In the genomic region with DNA sequence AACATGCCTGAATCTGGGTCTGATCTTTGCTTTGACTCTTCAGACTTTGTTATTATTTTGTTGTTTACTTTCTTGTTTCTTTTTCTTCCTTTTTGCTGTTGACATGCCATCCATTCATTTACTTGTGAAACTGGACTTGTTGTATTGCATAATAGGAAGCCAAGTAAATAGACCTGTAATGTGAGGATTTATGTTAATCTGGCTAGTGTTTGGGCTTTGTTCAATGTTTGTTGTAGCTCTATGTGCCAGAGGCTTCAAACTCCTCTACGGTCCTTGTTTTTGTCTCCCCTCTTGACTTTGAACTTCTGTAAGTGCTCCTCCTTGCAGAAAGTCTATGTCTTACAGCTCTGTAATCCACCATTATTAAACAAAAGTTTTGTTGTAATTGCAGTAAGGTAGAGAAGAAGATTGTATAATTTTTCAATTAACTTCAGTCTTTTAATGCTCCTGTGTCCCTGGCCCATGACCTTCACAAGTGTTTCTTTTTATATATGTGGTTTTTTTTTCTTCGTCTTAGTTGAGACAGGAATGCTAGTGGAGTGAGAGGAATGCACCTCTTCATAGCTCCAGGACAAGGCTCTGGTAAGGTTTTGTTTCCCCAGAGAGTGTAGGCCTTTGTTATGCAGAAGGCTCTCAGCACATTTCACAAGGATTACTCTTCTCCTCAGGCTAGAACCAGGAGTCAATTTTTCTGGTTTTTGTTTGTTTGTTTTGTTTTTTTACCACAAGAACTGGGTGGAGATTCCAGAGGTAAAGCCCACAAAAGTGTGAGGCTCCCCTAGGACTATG, we compare ENCODE assay signal across 13 cellular contexts.
A peak's percentile ranks its signal among the peaks of the same experiment; 100 is the strongest.
DNase-seq lines count a peak whose midpoint lies in the region; ATAC-seq and TF ChIP-seq lines count a peak whose summit lies in the region.
"Had no signal": no experiment of that assay in that cellular context is flagged by ENCODE, and none has a peak within 500 bp of the region (broad histone marks: within the 10 kb centered on the region; RNA-seq: fewer than 3 reads in every experiment).

No MANE protein-coding gene starts in this region.

- peaks cover 3% of the 10 kb centered on the region for H3K9me3 Mint-ChIP-seq in activated CD8-positive, alpha-beta memory T cell treated with anti-CD3 and anti-CD28 coated beads, Interleukin-2, amount 10 ng/mL, durations not matched to agents 7 days and 5 days (ENCODE audit: low read depth)

- H3K27ac Mint-ChIP-seq in activated CD8-positive, alpha-beta memory T cell treated with anti-CD3 and anti-CD28 coated beads, Interleukin-2, amount 10 ng/mL, durations not matched to agents 7 days and 5 days: no peak overlapping the region
- H3K27ac Mint-ChIP-seq: activated naive CD8-positive, alpha-beta T cell treated with anti-CD3 and anti-CD28 coated beads, Interleukin-2, amount 10 ng/mL, durations not matched to agents 7 days and 5 days had no signal

- intact Hi-C loops in right lobe of liver (cut with DNase I): no loop called here
- intact Hi-C loops in testis (cut with DNase I; ENCODE audit: low total_unique reads): no loop called here

- no peak for TF ChIP-seq POLR2A in right lobe of liver (IDR thresholded peaks at IDR 0.05)
- no peak for TF ChIP-seq POLR2A in testis (IDR thresholded peaks at IDR 0.05)

- DNase-seq in AG09309 (ENCODE audit: low read depth) (peak; percentile 95), NCI-H226 (peak; percentile 40), epidermal melanocyte (ENCODE audit: insufficient read length, low spot score) (peak; percentile 19), right lobe of liver (no peak), testis (no peak), superior temporal gyrus (ENCODE audit: extremely low spot score) (no peak)
- no peak for DNase-seq in activated CD8-positive, alpha-beta memory T cell treated with anti-CD3 and anti-CD28 coated beads, Interleukin-2, amount 10 ng/mL, durations not matched to agents 7 days and 5 days
- DNase-seq: activated CD4-positive, alpha-beta T cell treated with anti-CD3 and anti-CD28 coated beads, Interleukin-2, amount 50 U/mL, for 4 hours; activated naive CD8-positive, alpha-beta T cell treated with anti-CD3 and anti-CD28 coated beads, Interleukin-2, amount 10 ng/mL, durations not matched to agents 7 days and 5 days; C1 segment of cervical spinal cord; SIG-M5; stimulated activated naive CD4-positive, alpha-beta T cell had no signal

- H3K4me1 ChIP-seq in right lobe of liver: peaks cover 0 to 4% (median 0%) of the 10 kb centered on the region in 4 donors
- H3K4me1 ChIP-seq in testis: peaks cover 9% of the 10 kb centered on the region

- H3K27me3 Mint-ChIP-seq in activated CD8-positive, alpha-beta memory T cell treated with anti-CD3 and anti-CD28 coated beads, Interleukin-2, amount 10 ng/mL, durations not matched to agents 7 days and 5 days: no peaks in the 10 kb centered on the region

- WGBS in right lobe of liver (ENCODE audit: insufficient coverage, low coverage, low lambda C conversion rate, missing lambda C conversion rate): 55% methylated on average over 2 of the region's 2 CpGs
- WGBS in testis, 2 donors: 47 to 54% methylated on average over 2 of the region's 2 CpGs

- H3K4me3 ChIP-seq in AG09309 (ENCODE audit: control insufficient read depth, low read depth, low read length): no peak overlapping the region
- no peak overlapping the region for H3K4me3 ChIP-seq in right lobe of liver
- no peak overlapping the region for H3K4me3 ChIP-seq in testis

- H3K36me3 Mint-ChIP-seq in activated CD8-positive, alpha-beta memory T cell treated with anti-CD3 and anti-CD28 coated beads, Interleukin-2, amount 10 ng/mL, durations not matched to agents 7 days and 5 days: no peaks in the 10 kb centered on the region
- H3K36me3 Mint-ChIP-seq: activated naive CD8-positive, alpha-beta T cell treated with anti-CD3 and anti-CD28 coated beads, Interleukin-2, amount 10 ng/mL, durations not matched to agents 7 days and 5 days had no signal

- TF ChIP-seq CTCF in AG09309 (IDR thresholded peaks at IDR 0.05; ENCODE audit: control insufficient read depth, insufficient read depth, low read depth, low read length, missing control alignments) (no peak), right lobe of liver (IDR thresholded peaks at IDR 0.05) (no peak), testis (IDR thresholded peaks at IDR 0.05) (no peak)

- H3K27ac ChIP-seq in right lobe of liver (no peak overlapping the region), testis (no peak overlapping the region)

- no peaks in the 10 kb centered on the region for H3K36me3 ChIP-seq in right lobe of liver
- H3K36me3 ChIP-seq in testis (ENCODE audit: low read depth, missing control alignments): no peaks in the 10 kb centered on the region

- no peak overlapping the region for H3K4me3 Mint-ChIP-seq in activated CD8-positive, alpha-beta memory T cell treated with anti-CD3 and anti-CD28 coated beads, Interleukin-2, amount 10 ng/mL, durations not matched to agents 7 days and 5 days
- H3K4me3 Mint-ChIP-seq: activated naive CD8-positive, alpha-beta T cell treated with anti-CD3 and anti-CD28 coated beads, Interleukin-2, amount 10 ng/mL, durations not matched to agents 7 days and 5 days had no signal

- H3K9me3 ChIP-seq in right lobe of liver (no peaks in the 10 kb centered on the region), testis (no peaks in the 10 kb centered on the region)

- ATAC-seq in right lobe of liver (peak in 3 of 4 donors; percentile 48 to 71 (median 71)), HG02623 (IDR thresholded peaks at IDR 0.05; ENCODE audit: unreplicated experiment) (no peak)
- no peak for ATAC-seq in activated CD8-positive, alpha-beta memory T cell treated with anti-CD3 and anti-CD28 coated beads, Interleukin-2, amount 10 ng/mL, durations not matched to agents 7 days and 5 days

- H3K27me3 ChIP-seq in right lobe of liver (no peaks in the 10 kb centered on the region), testis (no peaks in the 10 kb centered on the region)

- CTCF ChIA-PET in activated CD8-positive, alpha-beta memory T cell treated with anti-CD3 and anti-CD28 coated beads, Interleukin-2, amount 10 ng/mL, durations not matched to agents 7 days and 5 days (lab: Charles Lee): interaction anchor here (0.6 kb wide), 1 partner anchor 121 kb away, joined by 4 read pairs; no protein-coding TSS in a partner anchor

- no peaks in the 10 kb centered on the region for H3K4me1 Mint-ChIP-seq in activated CD8-positive, alpha-beta memory T cell treated with anti-CD3 and anti-CD28 coated beads, Interleukin-2, amount 10 ng/mL, durations not matched to agents 7 days and 5 days
- H3K4me1 Mint-ChIP-seq: activated naive CD8-positive, alpha-beta T cell treated with anti-CD3 and anti-CD28 coated beads, Interleukin-2, amount 10 ng/mL, durations not matched to agents 7 days and 5 days had no signal

Comparison
In these comparisons a context has a peak if more than half of its experiments do, and no peak if none do; other contexts are left out.
1. DNase-seq: peak in AG09309 (single experiment), NCI-H226 (single experiment) and epidermal melanocyte (single experiment); none in right lobe of liver (0 of 3), activated CD8-positive, alpha-beta memory T cell treated with anti-CD3 and anti-CD28 coated beads, Interleukin-2, amount 10 ng/mL, durations not matched to agents 7 days and 5 days (single experiment), testis (single experiment) and superior temporal gyrus (single experiment).
2. ATAC-seq: peak in right lobe of liver (3 of 4); none in activated CD8-positive, alpha-beta memory T cell treated with anti-CD3 and anti-CD28 coated beads, Interleukin-2, amount 10 ng/mL, durations not matched to agents 7 days and 5 days (single experiment) and HG02623 (single experiment).